Comparison of ENCODE assay signal across 25 cellular contexts in genomic region chr3:128222771-128223386, GRCh38.
DNase-seq lines count a peak whose midpoint lies in the region; TF ChIP-seq lines count a peak whose summit lies in the region.
"Had no signal": no experiment of that assay in that cellular context is flagged by ENCODE, and none has a peak within 500 bp of the region (broad histone marks: within the 10 kb centered on the region; RNA-seq: fewer than 3 reads in every experiment).

No MANE protein-coding gene starts in this region.

- H3K4me3 ChIP-seq in GM23248 (no peak overlapping the region), OCI-LY7 (ENCODE audit: low read depth, low read length, poor library complexity, severe bottlenecking) (no peak overlapping the region), trophoblast cell (ENCODE audit: low read depth, low read length) (no peak overlapping the region), H7 (ENCODE audit: insufficient read depth, low read depth, low read length) (no peak overlapping the region)
- H3K4me3 ChIP-seq: heart left ventricle, lung, thyroid gland had no signal

- H3K14ac ChIP-seq in trophoblast cell (ENCODE audit: low read length): no peak overlapping the region

- no peaks in the 10 kb centered on the region for H3K9me2 ChIP-seq in GM23248 (ENCODE audit: insufficient read depth)
- H3K9me2 ChIP-seq in OCI-LY7 (ENCODE audit: insufficient read depth, low read length): no peaks in the 10 kb centered on the region

- H3K18ac ChIP-seq in trophoblast cell (ENCODE audit: low read length): no peak overlapping the region

- no peaks in the 10 kb centered on the region for H3K4me1 ChIP-seq in GM23248 (ENCODE audit: insufficient read depth)
- peaks cover 3% of the 10 kb centered on the region for H3K4me1 ChIP-seq in OCI-LY7 (ENCODE audit: insufficient read depth, low read length, poor library complexity, severe bottlenecking)
- H3K4me1 ChIP-seq in trophoblast cell (ENCODE audit: control insufficient read depth in 1 of 2, insufficient read depth in 2 of 2, low read length in 2 of 2): peaks cover 0 to 4% of the 10 kb centered on the region in 2 experiments

- H4K20me1 ChIP-seq in GM23248 (ENCODE audit: insufficient read depth): no peaks in the 10 kb centered on the region
- H4K20me1 ChIP-seq in OCI-LY7 (ENCODE audit: insufficient read depth, low read length): no peaks in the 10 kb centered on the region

- BruUV-seq in OCI-LY7 (replicated peaks; lab: Mats Ljungman, UMichigan): no TSS peak

- H4K12ac ChIP-seq in trophoblast cell (ENCODE audit: low read depth, low read length): no peak overlapping the region

- no peak overlapping the region for H2BK120ac ChIP-seq in trophoblast cell (ENCODE audit: insufficient read depth, low read length, poor library complexity)

- H3K4me2 ChIP-seq in GM23248 (ENCODE audit: unreplicated experiment) (no peak overlapping the region), OCI-LY7 (ENCODE audit: low read length) (no peak overlapping the region), trophoblast cell (ENCODE audit: low read length) (no peak overlapping the region)

- H3K4ac ChIP-seq in trophoblast cell (ENCODE audit: low read depth, low read length): no peak overlapping the region

- intact Hi-C loops in OCI-LY7 (cut with micrococcal nuclease; ENCODE audit: unreplicated experiment): no loop called here

- in situ Hi-C loops in GM23248 (cut with MboI): no loop called here

- H3F3A ChIP-seq in GM23248 (ENCODE audit: insufficient read depth): no peaks in the 10 kb centered on the region

- peak; percentile 7 for DNase-seq in GM23248
- peak; percentile 5 for DNase-seq in OCI-LY7 (ENCODE audit: low spot score)
- peak; percentile 24 for DNase-seq in ecto neural progenitor cell (ENCODE audit: low spot score)
- DNase-seq in trophoblast cell: peak; percentile 93
- DNase-seq in SKM-1 (lab: John Stamatoyannopoulos, UW; ENCODE audit: unreplicated experiment): no peak
- DNase-seq in activated T-cell treated with anti-CD3 and anti-CD28 coated beads, Interleukin-2, amount 50 U/mL, for 48 hours: no peak
- DNase-seq in H7: no peak
- DNase-seq: activated CD4-positive, alpha-beta T cell treated with anti-CD3 and anti-CD28 coated beads for 4 hours; activated CD8-positive, alpha-beta T cell treated with anti-CD3 and anti-CD28 coated beads, Interleukin-2, amount 10 ng/mL, durations not matched to agents 7 days and 5 days; amygdala; brain microvascular endothelial cell; COR-L47; DMS79 treated with DMSO at 0.1 percent for 48 hours; foreskin fibroblast; heart left ventricle; kidney glomerular epithelial cell; NCI-H1417; NCI-H2029 treated with DMSO at 0.1 percent for 48 hours; NCI-H526; stimulated activated CD4-positive, alpha-beta T cell treated with anti-CD3 and anti-CD28 coated beads, Interleukin-4, amount 100 ng/mL, for 24 hours; T-helper 9 cell; thyroid gland; WERI-Rb-1 had no signal

- H4K91ac ChIP-seq in trophoblast cell (ENCODE audit: low read depth, low read length): peak overlapping the region; percentile 25

- H3K27ac ChIP-seq in GM23248: no peak overlapping the region
- H3K27ac ChIP-seq in OCI-LY7 (ENCODE audit: low read depth, low read length, poor library complexity, severe bottlenecking): no peak overlapping the region
- no peak overlapping the region for H3K27ac ChIP-seq in trophoblast cell (ENCODE audit: low read depth, low read length)
- H3K27ac ChIP-seq: brain microvascular endothelial cell, C4-2B, heart left ventricle, thyroid gland, WERI-Rb-1 had no signal

- no peak overlapping the region for H2BK12ac ChIP-seq in trophoblast cell (ENCODE audit: low read length)

- H3K79me2 ChIP-seq in GM23248 (ENCODE audit: insufficient read depth): no peaks in the 10 kb centered on the region
- H3K79me2 ChIP-seq in OCI-LY7 (ENCODE audit: insufficient read depth, low read depth, low read length): no peaks in the 10 kb centered on the region
- H3K79me2 ChIP-seq in trophoblast cell (ENCODE audit: control insufficient read depth, insufficient read depth, low read length, poor library complexity): no peaks in the 10 kb centered on the region

- no peak overlapping the region for H3K23ac ChIP-seq in trophoblast cell (ENCODE audit: low read length)

- H3K9me3 ChIP-seq in GM23248 (ENCODE audit: low read depth) (no peaks in the 10 kb centered on the region), OCI-LY7 (ENCODE audit: low read length) (peaks cover 20% of the 10 kb centered on the region), trophoblast cell (ENCODE audit: insufficient read depth, low read depth, low read length) (peaks cover 2% of the 10 kb centered on the region)
- H3K9me3 ChIP-seq: thyroid gland had no signal

- H2AFZ ChIP-seq in GM23248 (no peak overlapping the region), OCI-LY7 (ENCODE audit: low read length) (no peak overlapping the region), trophoblast cell (ENCODE audit: insufficient read depth, low read length, poor library complexity) (no peak overlapping the region)

- H3K9ac ChIP-seq in GM23248 (no peak overlapping the region), trophoblast cell (ENCODE audit: low read length) (no peak overlapping the region)

- H2BK5ac ChIP-seq in trophoblast cell (ENCODE audit: low read depth, low read length, poor library complexity): no peak overlapping the region

- POLR2A ChIA-PET in OCI-LY7 (lab: Charles Lee): no interaction called here

- CTCF ChIA-PET in OCI-LY7 (lab: Charles Lee; ENCODE audit: unreplicated experiment): no interaction called here

- TF ChIP-seq CTCF in OCI-LY7 (conservative IDR thresholded peaks at IDR 0.05; ENCODE audit: low read length): no peak

- H3K27me3 ChIP-seq in GM23248 (replicated peaks; ENCODE audit: insufficient read depth): no peaks in the 10 kb centered on the region
- H3K27me3 ChIP-seq in trophoblast cell (ENCODE audit: insufficient read depth, low read length): no peaks in the 10 kb centered on the region
- H3K27me3 ChIP-seq in H7 (ENCODE audit: control insufficient read depth, insufficient read depth, low read length): no peaks in the 10 kb centered on the region
- H3K27me3 ChIP-seq: brain microvascular endothelial cell, heart left ventricle, thyroid gland had no signal

- peaks cover 2% of the 10 kb centered on the region for H3K79me1 ChIP-seq in trophoblast cell (ENCODE audit: low read length)

- no peak overlapping the region for H4K8ac ChIP-seq in trophoblast cell (ENCODE audit: low read depth, low read length)

- no peaks in the 10 kb centered on the region; the same call in 1 of the 2 replicates for H3K36me3 ChIP-seq in GM23248 (ENCODE audit: low read depth)
- H3K36me3 ChIP-seq in OCI-LY7 (ENCODE audit: insufficient read depth, low read length): peaks cover 13% of the 10 kb centered on the region; the same call in 1 of the 2 replicates
- no peaks in the 10 kb centered on the region for H3K36me3 ChIP-seq in trophoblast cell (ENCODE audit: control insufficient read depth in 1 of 2, insufficient read depth in 2 of 2, low read length in 2 of 2)
- H3K36me3 ChIP-seq in H7 (replicated peaks; ENCODE audit: control insufficient read depth, insufficient read depth, low read length): no peaks in the 10 kb centered on the region
- H3K36me3 ChIP-seq: brain microvascular endothelial cell, heart left ventricle, thyroid gland, WERI-Rb-1 had no signal

- H2AK5ac ChIP-seq in trophoblast cell (ENCODE audit: low read length): no peak overlapping the region

Comparison
In these comparisons a context has a peak if more than half of its experiments do, and no peak if none do; other contexts are left out.
1. DNase-seq: peak in GM23248 (single experiment), OCI-LY7 (single experiment), ecto neural progenitor cell (single experiment) and trophoblast cell (2 of 2); none in SKM-1 (single experiment), activated T-cell treated with anti-CD3 and anti-CD28 coated beads, Interleukin-2, amount 50 U/mL, for 48 hours (0 of 2) and H7 (single experiment).